In the genomic region with DNA sequence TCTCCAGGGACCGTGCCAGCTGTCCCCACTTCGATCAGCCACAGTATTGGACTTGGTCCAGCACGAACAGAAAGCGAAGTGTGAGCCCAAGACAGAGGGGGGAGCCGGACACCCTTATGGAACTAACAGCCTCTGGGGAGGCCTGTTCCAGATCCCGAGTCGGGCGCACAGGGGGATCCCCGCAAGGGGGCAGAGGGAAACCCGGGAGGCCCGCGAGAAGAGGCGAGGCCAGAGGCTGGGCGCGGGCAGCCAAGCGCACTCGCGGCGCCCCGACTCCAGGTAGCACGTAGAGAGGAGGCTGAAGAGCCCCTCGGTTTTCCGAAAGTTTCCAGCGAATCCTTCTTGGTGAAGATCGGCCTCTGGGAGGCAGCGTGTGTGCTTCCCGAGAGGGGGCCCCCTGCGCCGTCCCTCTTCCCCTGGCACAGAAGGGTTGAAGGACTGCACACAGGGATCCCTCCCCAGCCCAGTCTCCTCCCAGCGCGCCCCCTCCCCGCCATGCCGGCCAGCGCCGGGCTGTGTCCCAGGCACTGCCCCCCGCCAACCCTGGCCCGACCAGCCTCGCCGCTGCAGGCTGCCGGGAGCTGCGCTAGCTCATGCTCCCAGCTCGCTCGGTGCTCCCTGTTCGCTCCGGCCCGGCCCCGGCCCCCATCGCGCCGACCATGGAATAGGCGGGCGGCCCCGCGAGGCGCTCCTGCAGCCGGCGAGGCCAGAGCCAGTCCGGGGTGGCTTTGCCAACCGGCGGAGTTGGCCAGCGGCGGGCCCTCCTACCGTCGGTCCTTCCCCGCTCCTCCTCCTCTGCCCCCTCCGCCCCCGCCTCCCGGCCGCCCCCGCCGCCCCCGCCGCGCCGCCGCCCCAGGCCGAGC, we compare ENCODE assay signal across 8 cellular contexts. TPM values are rescaled to one million over a fixed set of nuclear protein-coding genes. Genes with fewer than 3 reads are reported as not detected.
DNase-seq lines count a peak whose midpoint lies in the region; ATAC-seq and TF ChIP-seq lines count a peak whose summit lies in the region.

No MANE protein-coding gene starts in this region.

- peaks cover 3% of the 10 kb centered on the region for H3K9me3 Mint-ChIP-seq in glutamatergic neuron (ENCODE audit: unreplicated experiment)
- no peaks in the 10 kb centered on the region for H3K9me3 Mint-ChIP-seq in activated CD8-positive, alpha-beta memory T cell treated with anti-CD3 and anti-CD28 coated beads, Interleukin-2, amount 10 ng/mL, durations not matched to agents 7 days and 5 days (ENCODE audit: low read depth)

- TF ChIP-seq CTCF in glutamatergic neuron (IDR thresholded peaks at IDR 0.05; ENCODE audit: partially characterized antibody, unreplicated experiment) (no peak), omental fat pad (IDR thresholded peaks at IDR 0.05) (no peak)

- H3K27me3 Mint-ChIP-seq in glutamatergic neuron (ENCODE audit: unreplicated experiment) = peaks cover 15% of the 10 kb centered on the region
- peaks cover 51% of the 10 kb centered on the region for H3K27me3 Mint-ChIP-seq in activated CD8-positive, alpha-beta memory T cell treated with anti-CD3 and anti-CD28 coated beads, Interleukin-2, amount 10 ng/mL, durations not matched to agents 7 days and 5 days

- H3K36me3 Mint-ChIP-seq in glutamatergic neuron (ENCODE audit: unreplicated experiment) = no peaks in the 10 kb centered on the region
- no peaks in the 10 kb centered on the region for H3K36me3 Mint-ChIP-seq in activated CD8-positive, alpha-beta memory T cell treated with anti-CD3 and anti-CD28 coated beads, Interleukin-2, amount 10 ng/mL, durations not matched to agents 7 days and 5 days

- peak overlapping the region; percentile 75 for H3K4me3 Mint-ChIP-seq in glutamatergic neuron (ENCODE audit: unreplicated experiment)
- no peak overlapping the region for H3K4me3 Mint-ChIP-seq in activated CD8-positive, alpha-beta memory T cell treated with anti-CD3 and anti-CD28 coated beads, Interleukin-2, amount 10 ng/mL, durations not matched to agents 7 days and 5 days

- CTCF ChIA-PET in activated CD8-positive, alpha-beta memory T cell treated with anti-CD3 and anti-CD28 coated beads, Interleukin-2, amount 10 ng/mL, durations not matched to agents 7 days and 5 days (lab: Charles Lee) = no interaction called here

- peaks cover 18% of the 10 kb centered on the region for H3K4me1 Mint-ChIP-seq in glutamatergic neuron (ENCODE audit: low read depth, unreplicated experiment)
- H3K4me1 Mint-ChIP-seq in activated CD8-positive, alpha-beta memory T cell treated with anti-CD3 and anti-CD28 coated beads, Interleukin-2, amount 10 ng/mL, durations not matched to agents 7 days and 5 days = peaks cover 1% of the 10 kb centered on the region

- peak; percentile 26 for ATAC-seq in GM21360 (IDR thresholded peaks at IDR 0.05; ENCODE audit: unreplicated experiment)
- ATAC-seq in omental fat pad (ENCODE audit: low FRiP score) = peak; percentile 42
- ATAC-seq in GM21825 (IDR thresholded peaks at IDR 0.05; ENCODE audit: unreplicated experiment) = no peak
- ATAC-seq in activated CD8-positive, alpha-beta memory T cell treated with anti-CD3 and anti-CD28 coated beads, Interleukin-2, amount 10 ng/mL, durations not matched to agents 7 days and 5 days = no peak
- no peak for ATAC-seq in GM18502 (IDR thresholded peaks at IDR 0.05; ENCODE audit: poor library complexity, unreplicated experiment)

- no peak overlapping the region for H3K27ac Mint-ChIP-seq in glutamatergic neuron (ENCODE audit: unreplicated experiment)
- H3K27ac Mint-ChIP-seq in activated CD8-positive, alpha-beta memory T cell treated with anti-CD3 and anti-CD28 coated beads, Interleukin-2, amount 10 ng/mL, durations not matched to agents 7 days and 5 days = no peak overlapping the region

- DNase-seq in NCI-H69 (lab: John Stamatoyannopoulos, UW) = peak; percentile 63
- peak; percentile 69 for DNase-seq in glutamatergic neuron
- DNase-seq in omental fat pad (ENCODE audit: low spot score) = no peak
- DNase-seq in activated CD8-positive, alpha-beta memory T cell treated with anti-CD3 and anti-CD28 coated beads, Interleukin-2, amount 10 ng/mL, durations not matched to agents 7 days and 5 days = no peak
- no peak for DNase-seq in activated CD4-positive, CD25-positive, alpha-beta regulatory T cell treated with anti-CD3 and anti-CD28 coated beads, Interleukin-2, amount 50 U/mL, for 72 hours

RNA-seq across cellular contexts. Expression of a gene that starts 0.6 kb away (rescaled TPM):
- 9.7 TPM for total RNA-seq in glutamatergic neuron (ENCODE audit: unreplicated experiment)
- total RNA-seq in omental fat pad = 10 to 100 TPM in 1 of 4 donors, 1 to 10 TPM in 3; 6.3 to 14.0 (median 9.2) TPM
- not detected for total RNA-seq in activated CD8-positive, alpha-beta memory T cell treated with anti-CD3 and anti-CD28 coated beads, Interleukin-2, amount 10 ng/mL, durations not matched to agents 7 days and 5 days

Comparison
In these comparisons a context has a peak if more than half of its experiments do, and no peak if none do; other contexts are left out.
1. ATAC-seq: peak in GM21360 (single experiment) and omental fat pad (single experiment); none in GM21825 (single experiment), activated CD8-positive, alpha-beta memory T cell treated with anti-CD3 and anti-CD28 coated beads, Interleukin-2, amount 10 ng/mL, durations not matched to agents 7 days and 5 days (single experiment) and GM18502 (single experiment).
2. DNase-seq: peak in NCI-H69 (single experiment) and glutamatergic neuron (single experiment); none in omental fat pad (single experiment), activated CD8-positive, alpha-beta memory T cell treated with anti-CD3 and anti-CD28 coated beads, Interleukin-2, amount 10 ng/mL, durations not matched to agents 7 days and 5 days (single experiment) and activated CD4-positive, CD25-positive, alpha-beta regulatory T cell treated with anti-CD3 and anti-CD28 coated beads, Interleukin-2, amount 50 U/mL, for 72 hours (single experiment).
3. RNA of a gene that starts 0.6 kb away (total RNA-seq): 6.3 to 14.0 TPM in omental fat pad and 9.7 TPM in glutamatergic neuron (single experiment); not detected in activated CD8-positive, alpha-beta memory T cell treated with anti-CD3 and anti-CD28 coated beads, Interleukin-2, amount 10 ng/mL, durations not matched to agents 7 days and 5 days; every median in the first group is over 4 times any median in the second.